ENCODE assay signal across 10 cellular contexts in the genomic region with DNA sequence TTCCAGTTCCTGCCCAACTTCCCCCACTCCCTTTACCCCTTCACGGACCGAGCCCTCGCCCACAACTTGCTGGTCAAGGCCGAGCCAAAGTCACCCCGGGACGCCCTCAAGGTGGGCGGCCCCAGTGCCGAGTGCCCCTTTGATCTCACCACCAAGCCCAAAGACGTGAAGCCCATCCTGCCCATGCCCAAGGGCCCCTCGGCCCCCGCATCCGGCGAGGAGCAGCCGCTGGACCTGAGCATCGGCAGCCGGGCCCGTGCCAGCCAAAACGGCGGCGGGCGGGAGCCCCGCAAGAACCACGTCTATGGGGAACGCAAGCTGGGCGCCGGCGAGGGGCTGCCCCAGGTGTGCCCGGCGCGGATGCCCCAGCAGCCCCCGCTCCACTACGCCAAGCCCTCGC. TPM values are rescaled to one million over a fixed set of nuclear protein-coding genes. Genes with fewer than 3 reads are reported as not detected.
"Had no signal": no experiment of that assay in that cellular context is flagged by ENCODE, and none has a peak within 500 bp of the region (broad histone marks: within the 10 kb centered on the region; RNA-seq: fewer than 3 reads in every experiment).

No MANE protein-coding gene starts in this region.

- H3K9ac ChIP-seq: GM23248 had no signal

- H3K36me3 ChIP-seq: HAP-1 had no signal

- FAIRE-seq: H54 had no signal

- H3K4me3 ChIP-seq: GM23248, GM23338, HAP-1 had no signal

- H3K4me2 ChIP-seq: GM23338 had no signal

- H3K27ac ChIP-seq: GM23248 had no signal

- DNase-seq: GM23248, GOT3, H7, H9, HCEC 1CT, HFFc6 had no signal

- H2AFZ ChIP-seq: GM23248, GM23338 had no signal

- H3K4me1 ChIP-seq: HAP-1 had no signal

- ATAC-seq: GM23338, HCT116 had no signal

RNA-seq across cellular contexts. Expression of a gene that starts 42.1 kb away (rescaled TPM):
- total RNA-seq: GM23248 had no signal
- polyA plus RNA-seq: GM23248 had no signal
